In the genomic region with DNA sequence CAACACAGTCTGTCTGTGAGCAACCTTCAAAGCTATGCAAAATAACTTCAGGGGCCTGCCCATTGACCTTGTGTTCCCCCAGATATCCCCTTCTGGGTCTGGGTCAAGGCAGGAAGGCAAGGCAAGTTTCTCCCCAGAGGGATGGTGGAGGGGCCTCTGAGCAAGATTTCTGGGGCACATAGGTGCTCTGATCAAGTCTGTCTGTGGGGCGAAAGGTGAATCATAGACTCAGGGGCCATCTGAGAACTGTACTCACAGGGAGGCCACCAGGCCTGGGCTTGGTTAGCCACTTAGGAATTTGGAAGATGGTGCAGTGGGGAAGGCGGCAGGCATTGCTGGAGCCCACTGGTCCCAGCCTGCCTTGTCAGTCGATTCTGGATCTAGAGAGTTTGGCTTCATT, we compare ENCODE assay signal across 5 cellular contexts.
"Had no signal": no experiment of that assay in that cellular context is flagged by ENCODE, and none has a peak within 500 bp of the region (broad histone marks: within the 10 kb centered on the region; RNA-seq: fewer than 3 reads in every experiment).

No MANE protein-coding gene starts in this region.

- DNase-seq: IMR-90, KBM-7 had no signal

- H3K4me1 Mint-ChIP-seq: IgD-negative memory B cell had no signal

- H3K4me3 Mint-ChIP-seq: IgD-negative memory B cell had no signal

- H3K27ac ChIP-seq: HL-60 had no signal

- H3K9me3 Mint-ChIP-seq: IgD-negative memory B cell had no signal

- H3K4me3 ChIP-seq: K562 had no signal

- H3K27ac Mint-ChIP-seq: IgD-negative memory B cell had no signal
